In the genomic region with DNA sequence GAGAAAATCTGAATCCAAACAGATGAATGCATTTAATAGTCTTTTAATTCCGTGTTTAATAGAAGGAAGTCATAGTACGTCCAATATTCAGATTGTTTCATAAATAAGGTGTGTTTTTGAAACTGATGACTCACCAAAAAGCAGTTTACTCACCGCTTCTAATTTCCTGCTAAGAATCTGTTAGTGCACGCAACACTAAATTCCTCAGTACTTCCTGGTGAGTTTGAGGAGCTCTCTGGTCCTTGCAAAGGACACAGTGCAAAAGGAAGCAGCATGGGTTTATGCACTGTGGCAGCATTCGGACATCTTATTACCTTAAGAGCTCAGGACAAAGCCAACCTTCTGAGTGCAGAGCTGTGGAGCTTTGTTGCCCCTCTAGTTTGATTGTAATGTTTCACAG, we compare ENCODE assay signal across 16 cellular contexts. TPM values are rescaled to one million over a fixed set of nuclear protein-coding genes. Genes with fewer than 3 reads are reported as not detected.
DNase-seq lines count a peak whose midpoint lies in the region; ATAC-seq and TF ChIP-seq lines count a peak whose summit lies in the region.
"Had no signal": no experiment of that assay in that cellular context is flagged by ENCODE, and none has a peak within 500 bp of the region (broad histone marks: within the 10 kb centered on the region; RNA-seq: fewer than 3 reads in every experiment).

No MANE protein-coding gene starts in this region.

- intact Hi-C loops in thyroid gland (cut with DNase I) = loop anchor here (10.0 kb wide), 1 partner anchor 50 kb away; no protein-coding TSS in a partner anchor

- no peak for TF ChIP-seq RAD21 in SK-N-SH (IDR thresholded peaks at IDR 0.05; ENCODE audit: low read length)

- H3K9ac ChIP-seq in SK-N-SH = no peak overlapping the region

- no peak overlapping the region for H2AFZ ChIP-seq in SK-N-SH (ENCODE audit: low read depth)

- TF ChIP-seq CTCF in RWPE2 (IDR thresholded peaks at IDR 0.05; ENCODE audit: poor library complexity, severe bottlenecking) = no peak
- TF ChIP-seq CTCF in foreskin keratinocyte (conservative IDR thresholded peaks at IDR 0.05) = no peak
- TF ChIP-seq CTCF in thyroid gland (IDR thresholded peaks at IDR 0.05) = no peak
- no peak for TF ChIP-seq CTCF in SK-N-SH (IDR thresholded peaks at IDR 0.05)

- CTCF ChIA-PET in SK-N-SH (lab: Yijun Ruan, JAX) = interaction anchor here (0.7 to 4.5 kb wide), 2 partner anchors 9 to 196 kb away, joined by 3 to 47 read pairs; no protein-coding TSS in a partner anchor

- peak; percentile 26 for DNase-seq in DMS153 (lab: John Stamatoyannopoulos, UW)
- no peak for DNase-seq in DMS153 treated with DMSO at 0.1 percent for 48 hours (lab: John Stamatoyannopoulos, UW; ENCODE audit: unreplicated experiment)
- no peak for DNase-seq in RWPE2 (ENCODE audit: low spot score)
- DNase-seq in foreskin keratinocyte = peak; percentile 79 to 91
- DNase-seq in thyroid gland = no peak
- DNase-seq in NCI-H2081 (lab: John Stamatoyannopoulos, UW) = no peak
- DNase-seq in SK-N-SH = no peak
- no peak for DNase-seq in NCI-H2196 (lab: John Stamatoyannopoulos, UW; ENCODE audit: unreplicated experiment)
- DNase-seq: activated CD8-positive, alpha-beta T cell treated with anti-CD3 and anti-CD28 coated beads, Interleukin-2, amount 10 ng/mL, durations not matched to agents 7 days and 5 days; heart right ventricle; NCI-H1048; NCI-H526 had no signal

- ATAC-seq in RWPE2 (ENCODE audit: low read depth) = peak; percentile 86
- ATAC-seq in foreskin keratinocyte = peak; percentile 83
- ATAC-seq: activated CD8-positive, alpha-beta T cell treated with anti-CD3 and anti-CD28 coated beads, Interleukin-2, amount 10 ng/mL, durations not matched to agents 7 days and 5 days; activated naive CD4-positive, alpha-beta T cell treated with anti-CD3 and anti-CD28 coated beads, Interleukin-2, amount 50 U/mL, for 72 hours had no signal

- H3K4me3 ChIP-seq in RWPE2 (ENCODE audit: severe bottlenecking) = no peak overlapping the region
- H3K4me3 ChIP-seq in thyroid gland (replicated peaks in 1 of 3) = no peak overlapping the region
- no peak overlapping the region for H3K4me3 ChIP-seq in SK-N-SH (ENCODE audit: low read depth in 2 of 2, low read length in 1 of 2)
- H3K4me3 ChIP-seq: heart right ventricle, right atrium auricular region, suprapubic skin had no signal

- H3K9me3 ChIP-seq in RWPE2 (ENCODE audit: severe bottlenecking) = no peaks in the 10 kb centered on the region
- no peaks in the 10 kb centered on the region for H3K9me3 ChIP-seq in thyroid gland
- H3K9me3 ChIP-seq in SK-N-SH = no peaks in the 10 kb centered on the region
- H3K9me3 ChIP-seq: heart right ventricle, right atrium auricular region, suprapubic skin had no signal

- no peaks in the 10 kb centered on the region for H3K36me3 ChIP-seq in RWPE2 (ENCODE audit: low read depth)
- no peaks in the 10 kb centered on the region for H3K36me3 ChIP-seq in thyroid gland
- H3K36me3 ChIP-seq in SK-N-SH (replicated peaks in 1 of 2; ENCODE audit: control insufficient read depth in 1 of 2, insufficient read depth in 2 of 2, low read length in 1 of 2) = no peaks in the 10 kb centered on the region
- H3K36me3 ChIP-seq: heart right ventricle, right atrium auricular region, suprapubic skin had no signal

- WGBS in thyroid gland, 2 donors = 52 to 55% methylated on average over 5 of the region's 5 CpGs
- WGBS in SK-N-SH (ENCODE audit: low lambda C conversion rate) = 20% methylated on average over 5 of the region's 5 CpGs

- no peak for TF ChIP-seq EP300 in SK-N-SH (IDR thresholded peaks at IDR 0.05; ENCODE audit: borderline replicate concordance in 1 of 2, low read depth in 1 of 2, low read length in 1 of 2)

- no peaks in the 10 kb centered on the region for H3K79me2 ChIP-seq in SK-N-SH (ENCODE audit: insufficient read depth)

- POLR2A ChIA-PET in SK-N-SH (lab: Yijun Ruan, JAX) = no interaction called here

- H4K20me1 ChIP-seq in SK-N-SH (ENCODE audit: insufficient read depth) = no peaks in the 10 kb centered on the region

- H3K4me1 ChIP-seq in RWPE2 (ENCODE audit: insufficient read depth, poor library complexity, severe bottlenecking) (peaks cover 51% of the 10 kb centered on the region), foreskin keratinocyte (peaks cover 42% of the 10 kb centered on the region), thyroid gland (peaks cover 23 to 40% of the 10 kb centered on the region in 2 donors), SK-N-SH (ENCODE audit: control insufficient read depth in 1 of 2, insufficient read depth in 2 of 2, low read depth in 1 of 2, low read length in 1 of 2) (peaks cover 0 to 2% of the 10 kb centered on the region in 2 experiments; a peak in 2 of 4 replicates)

- no peaks in the 10 kb centered on the region for H3K9me2 ChIP-seq in SK-N-SH

- H3K27ac ChIP-seq in RWPE2 (ENCODE audit: poor library complexity, severe bottlenecking) (peak overlapping the region; percentile 93), foreskin keratinocyte (peak overlapping the region; percentile 98), thyroid gland (peak overlapping the region; percentile 19 to 82 (median 74)), SK-N-SH (ENCODE audit: low read depth in 2 of 2, low read length in 1 of 2) (no peak overlapping the region)
- H3K27ac ChIP-seq: 22Rv1, heart right ventricle, right atrium auricular region, suprapubic skin had no signal

- H3K4me2 ChIP-seq in SK-N-SH = no peak overlapping the region

- peak in 1 of 2 donors; percentile 12 for TF ChIP-seq POLR2A in thyroid gland (IDR thresholded peaks at IDR 0.05)

- H3F3A ChIP-seq in SK-N-SH (replicated peaks; ENCODE audit: insufficient read depth) = no peaks in the 10 kb centered on the region

- H3K27me3 ChIP-seq in RWPE2 (ENCODE audit: insufficient read depth, poor library complexity, severe bottlenecking) (no peaks in the 10 kb centered on the region), foreskin keratinocyte (no peaks in the 10 kb centered on the region), thyroid gland (no peaks in the 10 kb centered on the region), SK-N-SH (ENCODE audit: insufficient read depth) (peaks cover 5% of the 10 kb centered on the region; the same call in 1 of the 2 replicates)
- H3K27me3 ChIP-seq: heart right ventricle, right atrium auricular region, suprapubic skin had no signal

TF ChIP-seq in SK-N-SH, 30 proteins besides CTCF, POLR2A, EP300 and RAD21:
- TF ChIP-seq CHD2 (IDR thresholded peaks at IDR 0.05; ENCODE audit: low read length, partially characterized antibody) (no peak), POLR2AphosphoS5 (IDR thresholded peaks at IDR 0.05; ENCODE audit: low read depth, low read length) (no peak)
- TF ChIP-seq, protein P1, sequence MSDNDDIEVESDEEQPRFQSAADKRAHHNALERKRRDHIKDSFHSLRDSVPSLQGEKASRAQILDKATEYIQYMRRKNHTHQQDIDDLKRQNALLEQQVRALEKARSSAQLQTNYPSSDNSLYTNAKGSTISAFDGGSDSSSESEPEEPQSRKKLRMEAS (IDR thresholded peaks at IDR 0.05; ENCODE audit: low read depth) = no peak

RNA-seq across cellular contexts. Expression of a gene that starts 2.3 kb away (rescaled TPM):
- total RNA-seq in foreskin keratinocyte (17.1 and 18.2 TPM in 2 replicates), thyroid gland (10 to 100 TPM; 15.1 to 36.2 (median 19.3) TPM)
- polyA plus RNA-seq in foreskin keratinocyte (8.7 and 10.4 TPM in 2 replicates), SK-N-SH (2012; rRNA removed) (not detected in 2 replicates)
- not detected in 2 replicates for polyA plus RNA-seq in SK-N-SH (2012; cell fraction: cytosol; rRNA removed)
- polyA plus RNA-seq in SK-N-SH (2012; cell fraction: nucleus; rRNA removed) = not detected in 2 replicates
- total RNA-seq: activated CD8-positive, alpha-beta T cell treated with anti-CD3 and anti-CD28 coated beads, Interleukin-2, amount 10 ng/mL, durations not matched to agents 7 days and 5 days; activated naive CD4-positive, alpha-beta T cell treated with anti-CD3 and anti-CD28 coated beads, Interleukin-2, amount 50 U/mL, for 72 hours; heart right ventricle; right atrium auricular region had no signal
- polyA plus RNA-seq: heart right ventricle had no signal

Comparison
In these comparisons a context has a peak if more than half of its experiments do, and no peak if none do; other contexts are left out.
1. DNase-seq: peak in DMS153 (single experiment) and foreskin keratinocyte (2 of 2); none in DMS153 treated with DMSO at 0.1 percent for 48 hours (single experiment), RWPE2 (single experiment), thyroid gland (0 of 2), NCI-H2081 (0 of 2), SK-N-SH (single experiment) and NCI-H2196 (single experiment).
2. H3K27ac ChIP-seq: peak in RWPE2 (single experiment), foreskin keratinocyte (single experiment) and thyroid gland (3 of 3); none in SK-N-SH (0 of 2).